19 cellular contexts compared by ENCODE assay signal in genomic region chr13:23996456-23996855, GRCh38.
A peak's percentile ranks its signal among the peaks of the same experiment; 100 is the strongest.
DNase-seq lines count a peak whose midpoint lies in the region; ATAC-seq and TF ChIP-seq lines count a peak whose summit lies in the region.
"Had no signal": no experiment of that assay in that cellular context is flagged by ENCODE, and none has a peak within 500 bp of the region (broad histone marks: within the 10 kb centered on the region; RNA-seq: fewer than 3 reads in every experiment).

No MANE protein-coding gene starts in this region.

- H3K9me3 ChIP-seq in heart left ventricle, result peaks cover 0 to 5% (median 0%) of the 10 kb centered on the region in 12 donors

- intact Hi-C loops in heart left ventricle (cut with DNase I) (no loop called here), left cardiac atrium (cut with DNase I) (no loop called here)

- H3K27me3 ChIP-seq in heart left ventricle, result no peaks in the 10 kb centered on the region
- H3K27me3 ChIP-seq: BLaER1 treated with 17β-estradiol and CSF1 and Interleukin-3, amounts not matched to agents 10 nM and 100 nM had no signal

- no peaks in the 10 kb centered on the region for H3K36me3 ChIP-seq in heart left ventricle
- H3K36me3 ChIP-seq: BLaER1 treated with 17β-estradiol and CSF1 and Interleukin-3, amounts not matched to agents 10 nM and 100 nM had no signal

- ATAC-seq in heart left ventricle (no peak), left cardiac atrium (no peak), GM19467 (IDR thresholded peaks at IDR 0.05; ENCODE audit: unreplicated experiment) (peak; percentile 70), left lobe of liver (no peak)
- ATAC-seq in activated T-cell treated with anti-CD3 and anti-CD28 coated beads, Interleukin-2, amount 50 U/mL, for 72 hours (replicated peaks in 1 of 2), result no peak

- H3K27ac Mint-ChIP-seq in activated T-cell treated with anti-CD3 and anti-CD28 coated beads, Interleukin-2, amount 50 U/mL, for 72 hours, result no peak overlapping the region
- H3K27ac Mint-ChIP-seq: H9 had no signal

- no peak overlapping the region for H3K4me3 Mint-ChIP-seq in activated T-cell treated with anti-CD3 and anti-CD28 coated beads, Interleukin-2, amount 50 U/mL, for 72 hours
- H3K4me3 Mint-ChIP-seq: H9, IgD-negative memory B cell had no signal

- WGBS in heart left ventricle, 4 donors, result 85 to 91% (median 89%) methylated on average over 2 of the region's 2 CpGs

- TF ChIP-seq CTCF in heart left ventricle (IDR thresholded peaks at IDR 0.05), result no peak

- H3K27ac ChIP-seq in heart left ventricle, result peak overlapping the region in 9 of 12 donors; percentile 41 to 86 (median 72)
- H3K27ac ChIP-seq: BLaER1 treated with 17β-estradiol and CSF1 and Interleukin-3, amounts not matched to agents 10 nM and 100 nM; RWPE1 had no signal

- H3K36me3 Mint-ChIP-seq in activated T-cell treated with anti-CD3 and anti-CD28 coated beads, Interleukin-2, amount 50 U/mL, for 72 hours (ENCODE audit: insufficient read depth in 2 of 2), result no peaks in the 10 kb centered on the region
- H3K36me3 Mint-ChIP-seq: IgD-negative memory B cell had no signal

- peaks cover 0 to 5% of the 10 kb centered on the region in 2 donors for H3K9me3 Mint-ChIP-seq in activated T-cell treated with anti-CD3 and anti-CD28 coated beads, Interleukin-2, amount 50 U/mL, for 72 hours
- H3K9me3 Mint-ChIP-seq: IgD-negative memory B cell had no signal

- no peak overlapping the region for H3K4me3 ChIP-seq in heart left ventricle
- H3K4me3 ChIP-seq: BLaER1 treated with 17β-estradiol and CSF1 and Interleukin-3, amounts not matched to agents 10 nM and 100 nM had no signal

- H3K27me3 Mint-ChIP-seq in activated T-cell treated with anti-CD3 and anti-CD28 coated beads, Interleukin-2, amount 50 U/mL, for 72 hours (ENCODE audit: low read depth), result peaks cover 8% of the 10 kb centered on the region

- no peaks in the 10 kb centered on the region for H3K4me1 Mint-ChIP-seq in activated T-cell treated with anti-CD3 and anti-CD28 coated beads, Interleukin-2, amount 50 U/mL, for 72 hours (ENCODE audit: low read depth)

- DNase-seq in heart left ventricle (no peak), left cardiac atrium (no peak), LHCN-M2 (ENCODE audit: low read depth) (peak; percentile 6), renal cortical epithelial cell (ENCODE audit: low read depth) (peak; percentile 84), hepatic stellate cell (ENCODE audit: low spot score) (no peak), left lobe of liver (ENCODE audit: low spot score) (no peak)
- DNase-seq in activated T-cell treated with anti-CD3 and anti-CD28 coated beads, Interleukin-2, amount 50 U/mL, for 72 hours, result no peak
- DNase-seq: 8988T, DMS153, EL, H9, NCI-H146, NCI-H2081 treated with DMSO at 0.1 percent for 48 hours, NCI-H2227 treated with DMSO at 0.1 percent for 48 hours, NCI-H524 treated with DMSO at 0.1 percent for 48 hours had no signal

- no peak for TF ChIP-seq POLR2A in heart left ventricle (IDR thresholded peaks at IDR 0.05)

- H3K4me1 ChIP-seq in heart left ventricle, result peaks cover 0 to 28% (median 8%) of the 10 kb centered on the region in 12 donors

Comparison
In these comparisons a context has a peak if more than half of its experiments do, and no peak if none do; other contexts are left out.
1. DNase-seq: peak in LHCN-M2 (single experiment) and renal cortical epithelial cell (single experiment); none in heart left ventricle (0 of 5), left cardiac atrium (single experiment), activated T-cell treated with anti-CD3 and anti-CD28 coated beads, Interleukin-2, amount 50 U/mL, for 72 hours (0 of 2), hepatic stellate cell (single experiment) and left lobe of liver (single experiment).